In the genomic region with DNA sequence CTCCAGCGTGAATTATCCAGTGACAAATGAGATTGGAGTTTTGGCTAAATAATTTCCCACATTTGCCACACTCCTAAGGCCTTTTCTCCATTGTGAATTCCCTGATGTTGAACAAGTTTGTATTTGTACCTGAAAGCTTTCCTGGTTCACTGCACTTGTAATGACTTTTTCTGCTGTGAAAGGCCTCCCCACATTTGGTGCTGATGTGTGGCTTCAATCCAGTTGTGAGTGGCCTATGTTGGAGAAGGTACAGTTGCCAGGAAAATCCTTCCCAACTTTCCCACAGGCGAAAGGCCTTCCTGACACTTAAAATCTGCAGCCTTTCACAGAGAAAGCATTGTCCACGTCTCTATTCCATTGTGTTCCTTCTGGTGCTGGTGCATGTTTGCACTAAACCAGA, we compare ENCODE assay signal across 21 cellular contexts.
"Had no signal": no experiment of that assay in that cellular context is flagged by ENCODE, and none has a peak within 500 bp of the region (broad histone marks: within the 10 kb centered on the region; RNA-seq: fewer than 3 reads in every experiment).

No MANE protein-coding gene starts in this region.

- H3K9me3 ChIP-seq: colonic mucosa, pancreas, psoas muscle, sigmoid colon, stomach, thoracic aorta had no signal

- H3K4me1 ChIP-seq: colonic mucosa, heart right ventricle, pancreas, psoas muscle, stomach had no signal

- H3K27ac Mint-ChIP-seq: naive B cell, type B pancreatic cell had no signal

- H3K9me3 Mint-ChIP-seq: type B pancreatic cell had no signal

- H3K4me1 Mint-ChIP-seq: naive B cell, nephron had no signal

- FAIRE-seq: frontal cortex, islet of Langerhans, pancreas, urothelium cell line had no signal

- H3K27ac ChIP-seq: colonic mucosa, heart right ventricle, pancreas, psoas muscle, sigmoid colon, skin epidermis, stomach, thoracic aorta had no signal

- H3K4me3 ChIP-seq: colonic mucosa, heart right ventricle, pancreas, psoas muscle, sigmoid colon, skin epidermis, stomach, thoracic aorta had no signal

- H3K27me3 Mint-ChIP-seq: type B pancreatic cell had no signal

- H3K36me3 Mint-ChIP-seq: naive B cell, type B pancreatic cell had no signal

- H3K36me3 ChIP-seq: colonic mucosa, heart right ventricle, pancreas, sigmoid colon, stomach, thoracic aorta had no signal

- DNase-seq: colonic mucosa; dermis blood vessel endothelial cell; erythroblast; heart right ventricle; hypothalamus; midbrain; naive B cell; occipital lobe; pancreas; psoas muscle; sigmoid colon; stimulated activated naive CD4-positive, alpha-beta T cell; stomach; substantia nigra had no signal

- H3K4me3 Mint-ChIP-seq: naive B cell, nephron, type B pancreatic cell had no signal

- H3K27me3 ChIP-seq: colonic mucosa, heart right ventricle, pancreas, sigmoid colon, stomach had no signal

- ATAC-seq: heart right ventricle, psoas muscle had no signal
